ENCODE assay signal across 8 cellular contexts in genomic region chrX:100819837-100820666, GRCh38. TPM values are rescaled to one million over a fixed set of nuclear protein-coding genes. Genes with fewer than 3 reads are reported as not detected.
DNase-seq lines count a peak whose midpoint lies in the region; ATAC-seq, FAIRE-seq and TF ChIP-seq lines count a peak whose summit lies in the region.

A gene with protein sequence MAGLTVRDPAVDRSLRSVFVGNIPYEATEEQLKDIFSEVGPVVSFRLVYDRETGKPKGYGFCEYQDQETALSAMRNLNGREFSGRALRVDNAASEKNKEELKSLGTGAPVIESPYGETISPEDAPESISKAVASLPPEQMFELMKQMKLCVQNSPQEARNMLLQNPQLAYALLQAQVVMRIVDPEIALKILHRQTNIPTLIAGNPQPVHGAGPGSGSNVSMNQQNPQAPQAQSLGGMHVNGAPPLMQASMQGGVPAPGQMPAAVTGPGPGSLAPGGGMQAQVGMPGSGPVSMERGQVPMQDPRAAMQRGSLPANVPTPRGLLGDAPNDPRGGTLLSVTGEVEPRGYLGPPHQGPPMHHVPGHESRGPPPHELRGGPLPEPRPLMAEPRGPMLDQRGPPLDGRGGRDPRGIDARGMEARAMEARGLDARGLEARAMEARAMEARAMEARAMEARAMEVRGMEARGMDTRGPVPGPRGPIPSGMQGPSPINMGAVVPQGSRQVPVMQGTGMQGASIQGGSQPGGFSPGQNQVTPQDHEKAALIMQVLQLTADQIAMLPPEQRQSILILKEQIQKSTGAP (plus strand): TSS chrX:100820391. CDS start chrX:100820417, 26 bp downstream.

- peaks cover 25% of the 10 kb centered on the region for H3K36me3 Mint-ChIP-seq in Calu3 (ENCODE audit: insufficient read depth, unreplicated experiment)
- H3K36me3 Mint-ChIP-seq in activated CD8-positive, alpha-beta memory T cell treated with anti-CD3 and anti-CD28 coated beads, Interleukin-2, amount 10 ng/mL, durations not matched to agents 7 days and 5 days, result peaks cover 21% of the 10 kb centered on the region
- H3K36me3 Mint-ChIP-seq in mesothelial cell of epicardium, result peaks cover 7% of the 10 kb centered on the region

- peaks cover 38% of the 10 kb centered on the region for H3K36me3 ChIP-seq in NT2/D1 (ENCODE audit: insufficient read depth, insufficient read length, low read length)

- no peaks in the 10 kb centered on the region for H3K27me3 ChIP-seq in NT2/D1 (ENCODE audit: insufficient read depth, insufficient read length)

- H3K27me3 Mint-ChIP-seq in Calu3 (ENCODE audit: unreplicated experiment) (no peaks in the 10 kb centered on the region), mesothelial cell of epicardium (ENCODE audit: low read depth) (peaks cover 19% of the 10 kb centered on the region)
- H3K27me3 Mint-ChIP-seq in activated CD8-positive, alpha-beta memory T cell treated with anti-CD3 and anti-CD28 coated beads, Interleukin-2, amount 10 ng/mL, durations not matched to agents 7 days and 5 days, result peaks cover 14% of the 10 kb centered on the region

- FAIRE-seq in HTR-8/SVneo (lab: Jason Lieb, UNC), result no peak

- peaks cover 3% of the 10 kb centered on the region for H3K4me1 Mint-ChIP-seq in Calu3 (ENCODE audit: low read depth, unreplicated experiment)
- H3K4me1 Mint-ChIP-seq in activated CD8-positive, alpha-beta memory T cell treated with anti-CD3 and anti-CD28 coated beads, Interleukin-2, amount 10 ng/mL, durations not matched to agents 7 days and 5 days, result peaks cover 15% of the 10 kb centered on the region
- peaks cover 4% of the 10 kb centered on the region for H3K4me1 Mint-ChIP-seq in mesothelial cell of epicardium

- H3K4me1 ChIP-seq in NT2/D1 (ENCODE audit: insufficient read depth, insufficient read length), result no peaks in the 10 kb centered on the region

- in situ Hi-C loops in endometrial microvascular endothelial cells (cut with HindIII; ENCODE audit: inconsistent ontology term, low pct_unique_long_range_greater_than_20kb, low sequenced_read_pairs), result no loop called here

- no peaks in the 10 kb centered on the region for H3K9me3 ChIP-seq in NT2/D1 (ENCODE audit: insufficient read depth, low read length)

- peak; percentile 84 for DNase-seq in Calu3
- peak; percentile 32 for DNase-seq in HTR-8/SVneo (ENCODE audit: insufficient read length, low spot score)
- peak; percentile 82 for DNase-seq in NT2/D1 (ENCODE audit: low read depth, low spot score)
- DNase-seq in activated CD8-positive, alpha-beta memory T cell treated with anti-CD3 and anti-CD28 coated beads, Interleukin-2, amount 10 ng/mL, durations not matched to agents 7 days and 5 days, result peak; percentile 88
- peak; percentile 37 to 75 for DNase-seq in mesothelial cell of epicardium (ENCODE audit: low spot score in 2 of 2, unreplicated experiment in 2 of 2)
- DNase-seq in stimulated activated CD8-positive, alpha-beta memory T cell treated with anti-CD3 and anti-CD28 coated beads, Interleukin-15, amount 100 ng/mL, for 4 hours (ENCODE audit: low read depth in 2 of 2), result peak; percentile 61 to 64

- CTCF ChIA-PET in Calu3 (lab: Charles Lee), result interaction anchor here (0.9 to 1.0 kb wide), 2 partner anchors 52 to 88 kb away, joined by 3 read pairs; partner anchors contain the start of gene SYTL4
- CTCF ChIA-PET in activated CD8-positive, alpha-beta memory T cell treated with anti-CD3 and anti-CD28 coated beads, Interleukin-2, amount 10 ng/mL, durations not matched to agents 7 days and 5 days (lab: Charles Lee), result interaction anchor here (1.2 kb wide), 1 partner anchor 9 kb away, joined by 6 read pairs; no protein-coding TSS in a partner anchor

- H3K9me3 Mint-ChIP-seq in Calu3 (ENCODE audit: low read depth, unreplicated experiment) (no peaks in the 10 kb centered on the region), mesothelial cell of epicardium (peaks cover 17% of the 10 kb centered on the region)
- H3K9me3 Mint-ChIP-seq in activated CD8-positive, alpha-beta memory T cell treated with anti-CD3 and anti-CD28 coated beads, Interleukin-2, amount 10 ng/mL, durations not matched to agents 7 days and 5 days (ENCODE audit: low read depth), result no peaks in the 10 kb centered on the region

- BruUV-seq in Calu3 (replicated peaks; lab: Mats Ljungman, UMichigan), result no TSS peak

- peak; percentile 99 for ATAC-seq in GM21381 (IDR thresholded peaks at IDR 0.05; ENCODE audit: unreplicated experiment)
- ATAC-seq in activated CD8-positive, alpha-beta memory T cell treated with anti-CD3 and anti-CD28 coated beads, Interleukin-2, amount 10 ng/mL, durations not matched to agents 7 days and 5 days, result peak; percentile 99

- TF ChIP-seq CTCF in Calu3 (IDR thresholded peaks at IDR 0.05; ENCODE audit: unreplicated experiment) (no peak), mesothelial cell of epicardium (IDR thresholded peaks at IDR 0.05; ENCODE audit: unreplicated experiment) (no peak)

- H3K27ac Mint-ChIP-seq in Calu3 (ENCODE audit: unreplicated experiment) (peak within 1 kb of the TSS; percentile 84), mesothelial cell of epicardium (peak within 1 kb of the TSS; percentile 69)
- H3K27ac Mint-ChIP-seq in activated CD8-positive, alpha-beta memory T cell treated with anti-CD3 and anti-CD28 coated beads, Interleukin-2, amount 10 ng/mL, durations not matched to agents 7 days and 5 days, result peak within 1 kb of the TSS; percentile 82

- intact Hi-C loops in Calu3 (cut with micrococcal nuclease; ENCODE audit: unreplicated experiment), result no loop called here

- H3K4me3 ChIP-seq in NT2/D1 (ENCODE audit: insufficient read length, low read depth), result peak within 1 kb of the TSS; percentile 91

- peak within 1 kb of the TSS; percentile 90 for H3K9ac ChIP-seq in NT2/D1 (ENCODE audit: insufficient read length, low read depth)

- H3K4me3 Mint-ChIP-seq in Calu3 (ENCODE audit: low read depth, unreplicated experiment) (peak within 1 kb of the TSS; percentile 73), mesothelial cell of epicardium (peak within 1 kb of the TSS; percentile 88)
- peak within 1 kb of the TSS; percentile 87 for H3K4me3 Mint-ChIP-seq in activated CD8-positive, alpha-beta memory T cell treated with anti-CD3 and anti-CD28 coated beads, Interleukin-2, amount 10 ng/mL, durations not matched to agents 7 days and 5 days

RNA-seq across cellular contexts. Expression of the gene that starts here (rescaled TPM):
- total RNA-seq in Calu3 (2022), result 66.3 and 67.2 TPM in 2 replicates
- total RNA-seq in activated CD8-positive, alpha-beta memory T cell treated with anti-CD3 and anti-CD28 coated beads, Interleukin-2, amount 10 ng/mL, durations not matched to agents 7 days and 5 days, result 10 to 100 TPM; 38.9 to 44.5 TPM
- total RNA-seq in endometrial microvascular endothelial cells (ENCODE audit: inconsistent ontology term), result 38.6 TPM
- 15.4 to 18.4 TPM (median 16.3 TPM) in 3 replicates for total RNA-seq in mesothelial cell of epicardium

Comparison
In these comparisons a context has a peak if more than half of its experiments do, and no peak if none do; other contexts are left out.
1. Peak in every context shown above with its lines: DNase-seq, ATAC-seq and H3K4me3 ChIP-seq.
2. DNase-seq: peak in every context shown above with its lines; median percentile 88 in activated CD8-positive, alpha-beta memory T cell treated with anti-CD3 and anti-CD28 coated beads, Interleukin-2, amount 10 ng/mL, durations not matched to agents 7 days and 5 days; 84 in Calu3; 82 in NT2/D1; 62 in stimulated activated CD8-positive, alpha-beta memory T cell treated with anti-CD3 and anti-CD28 coated beads, Interleukin-15, amount 100 ng/mL, for 4 hours; 56 in mesothelial cell of epicardium; 32 in HTR-8/SVneo.